Comparison of ENCODE assay signal across 1 cellular context in genomic region chr16:28574925-28575324, GRCh38.
TF ChIP-seq lines count a peak whose summit lies in the region.

No MANE protein-coding gene starts in this region.

TF ChIP-seq in SK-N-SH, 30 proteins besides CTCF, POLR2A, EP300 and RAD21 (continued from another document):
- TF ChIP-seq POLR2AphosphoS5 (IDR thresholded peaks at IDR 0.05; ENCODE audit: low read depth, low read length) (no peak), NRF1 (IDR thresholded peaks at IDR 0.05; ENCODE audit: low read depth, low read length) (no peak), REST (IDR thresholded peaks at IDR 0.05; ENCODE audit: low read depth, low read length) (no peak), EZH2phosphoT487 (IDR thresholded peaks at IDR 0.05; ENCODE audit: borderline replicate concordance, low read depth) (no peak), TCF12 (IDR thresholded peaks at IDR 0.05) (no peak), GABPA (IDR thresholded peaks at IDR 0.05; ENCODE audit: low read depth) (no peak), NFIC (IDR thresholded peaks at IDR 0.05; ENCODE audit: borderline replicate concordance) (no peak)
